Comparison of ENCODE assay signal across 8 cellular contexts in genomic region chr2:37231251-37232130, GRCh38. TPM values are rescaled to one million over a fixed set of nuclear protein-coding genes. Genes with fewer than 3 reads are reported as not detected.
DNase-seq lines count a peak whose midpoint lies in the region; ATAC-seq and TF ChIP-seq lines count a peak whose summit lies in the region.

TSS of gene CEBPZ (minus strand) at chr2:37231596. CDS start at chr2:37231567, 29 bp downstream.
TSS of gene NDUFAF7 (plus strand) at chr2:37231658. CDS start at chr2:37231706, 48 bp downstream.

- peaks cover 30% of the 10 kb centered on the region for H3K4me1 ChIP-seq in upper lobe of right lung

- ATAC-seq in HG02678 (IDR thresholded peaks at IDR 0.05; ENCODE audit: unreplicated experiment) (peak; percentile 97), left cardiac atrium (peak; percentile 97 to 99), upper lobe of right lung (peak; percentile 98)

- H3K36me3 ChIP-seq in upper lobe of right lung, result peaks cover 23% of the 10 kb centered on the region

- H3K27me3 ChIP-seq in upper lobe of right lung, result no peaks in the 10 kb centered on the region

- intact Hi-C loops in left cardiac atrium (cut with DNase I), result no loop called here
- intact Hi-C loops in posterior vena cava (cut with DNase I), result no loop called here
- intact Hi-C loops in upper lobe of right lung (cut with DNase I), result no loop called here

- TF ChIP-seq CTCF in GM12865 (IDR thresholded peaks at IDR 0.05; ENCODE audit: insufficient read depth, low read depth, low read length, missing control alignments) (no peak), upper lobe of right lung (IDR thresholded peaks at IDR 0.05) (no peak)

- H3K27ac ChIP-seq in adipose tissue (ENCODE audit: low read depth, low read length), result peak within 1 kb of the TSS; percentile 73
- peak within 1 kb of the TSS; percentile 96 for H3K27ac ChIP-seq in upper lobe of right lung

- peak within 1 kb of the TSS; percentile 94 for H3K4me3 ChIP-seq in GM12865 (ENCODE audit: low read depth, low read length)
- H3K4me3 ChIP-seq in upper lobe of right lung, result peak within 1 kb of the TSS; percentile 88

- DNase-seq in GM12865 (ENCODE audit: low read depth), result peak; percentile 93
- DNase-seq in NCI-H1105 treated with DMSO at 0.1 percent for 48 hours (lab: John Stamatoyannopoulos, UW), result peak; percentile 84
- peak; percentile 89 to 91 for DNase-seq in SW 1271 (lab: John Stamatoyannopoulos, UW)
- DNase-seq in left cardiac atrium, result peak; percentile 94
- DNase-seq in posterior vena cava (ENCODE audit: low spot score), result peak; percentile 98
- peak; percentile 95 for DNase-seq in upper lobe of right lung

- WGBS in adipose tissue, 3 donors, result 0% methylated on average over 72 to 73 of the region's 73 CpGs

- no peaks in the 10 kb centered on the region for H3K9me3 ChIP-seq in upper lobe of right lung

RNA-seq across cellular contexts. Expression of gene CEBPZ, which starts in this region (rescaled TPM):
- 10 to 100 TPM; 29.6 to 68.8 (median 37.9) TPM for polyA plus RNA-seq in adipose tissue
- total RNA-seq in left cardiac atrium (10 to 100 TPM; 33.2 to 41.9 TPM), posterior vena cava (10 to 100 TPM; 41.0 to 54.9 TPM), upper lobe of right lung (47.7 TPM)

RNA-seq across cellular contexts. Expression of gene NDUFAF7, which starts in this region (rescaled TPM):
- 10 to 100 TPM in 2 of 3 donors, 1 to 10 TPM in 1; 6.4 to 11.1 (median 10.3) TPM for polyA plus RNA-seq in adipose tissue
- 10 to 100 TPM; 17.1 to 22.2 TPM for total RNA-seq in left cardiac atrium
- 10 to 100 TPM; 13.3 to 13.9 TPM for total RNA-seq in posterior vena cava
- total RNA-seq in upper lobe of right lung, result 16.7 TPM

Comparison
In these comparisons a context has a peak if more than half of its experiments do, and no peak if none do; other contexts are left out.
1. Peak in every context shown above with its lines: DNase-seq, ATAC-seq, H3K4me3 ChIP-seq and H3K27ac ChIP-seq.